8 cellular contexts compared by ENCODE assay signal in genomic region chr16:30063893-30064745, GRCh38.
DNase-seq lines count a peak whose midpoint lies in the region; ATAC-seq and TF ChIP-seq lines count a peak whose summit lies in the region.

No MANE protein-coding gene starts in this region.

- H3F3A ChIP-seq in OCI-LY1 (ENCODE audit: insufficient read depth, low read length), result no peaks in the 10 kb centered on the region

- H3K4me1 Mint-ChIP-seq in nephron progenitor cell, result peaks cover 58% of the 10 kb centered on the region

- peaks cover 13% of the 10 kb centered on the region for H3K79me2 ChIP-seq in OCI-LY1 (ENCODE audit: insufficient read depth, low read length)

- H3K36me3 ChIP-seq in OCI-LY1 (ENCODE audit: insufficient read depth, low read length) (peaks cover 34% of the 10 kb centered on the region), stomach smooth muscle (ENCODE audit: control insufficient read depth in 2 of 2, insufficient read depth in 2 of 2, low read length in 2 of 2) (peaks cover 18 to 21% of the 10 kb centered on the region in 2 donors)

- H3K9me3 Mint-ChIP-seq in nephron progenitor cell, result no peaks in the 10 kb centered on the region

- no peak overlapping the region for H2AFZ ChIP-seq in OCI-LY1 (ENCODE audit: low read length)

- peak; percentile 60 for TF ChIP-seq CTCF in OCI-LY1 (IDR thresholded peaks at IDR 0.05; ENCODE audit: low read length)
- TF ChIP-seq CTCF in fibroblast of mammary gland (conservative IDR thresholded peaks at IDR 0.05; ENCODE audit: control insufficient read depth, insufficient read depth, low read depth, low read length), result no peak
- TF ChIP-seq CTCF in nephron progenitor cell (IDR thresholded peaks at IDR 0.05), result no peak

- no peaks in the 10 kb centered on the region for H3K27me3 Mint-ChIP-seq in nephron progenitor cell (ENCODE audit: low read depth, poor library complexity)

- ATAC-seq in HG03432 (IDR thresholded peaks at IDR 0.05; ENCODE audit: unreplicated experiment) (peak; percentile 26), GM19452 (IDR thresholded peaks at IDR 0.05; ENCODE audit: unreplicated experiment) (no peak)

- peak overlapping the region; percentile 90 for H3K27ac ChIP-seq in OCI-LY1 (ENCODE audit: low read depth, low read length, poor library complexity, severe bottlenecking)
- H3K27ac ChIP-seq in stomach smooth muscle (ENCODE audit: low read length), result peak overlapping the region; percentile 99

- peak overlapping the region; percentile 82 for H3K4me2 ChIP-seq in OCI-LY1 (ENCODE audit: low read length)

- H3K4me3 ChIP-seq in OCI-LY1 (ENCODE audit: low read depth, low read length, poor library complexity, severe bottlenecking), result peak overlapping the region; percentile 78
- H3K4me3 ChIP-seq in fibroblast of mammary gland (ENCODE audit: control insufficient read depth, low read depth, low read length), result peak overlapping the region; percentile 43
- H3K4me3 ChIP-seq in stomach smooth muscle (ENCODE audit: low read length in 2 of 2), result peak overlapping the region; percentile 86 to 97

- DNase-seq in GM03348 (ENCODE audit: low spot score), result peak; percentile 61
- peak; percentile 49 for DNase-seq in activated T-helper 1 cell treated with Interleukin-2 at 50 U/mL for 16 hours (ENCODE audit: low read depth)
- peak; percentile 41 for DNase-seq in fibroblast of mammary gland (ENCODE audit: low read depth)
- peak; percentile 61 for DNase-seq in nephron progenitor cell

- H3K27me3 ChIP-seq in OCI-LY1 (ENCODE audit: insufficient read depth, low read length) (no peaks in the 10 kb centered on the region), stomach smooth muscle (ENCODE audit: control insufficient read depth in 1 of 2, insufficient read depth in 2 of 2, low read length in 2 of 2) (no peaks in the 10 kb centered on the region)

- H3K4me1 ChIP-seq in OCI-LY1 (ENCODE audit: insufficient read depth, low read length, severe bottlenecking) (peaks cover 41% of the 10 kb centered on the region), stomach smooth muscle (ENCODE audit: control insufficient read depth, insufficient read depth, low read length) (peaks cover 63% of the 10 kb centered on the region)

- no peaks in the 10 kb centered on the region for H3K9me2 ChIP-seq in OCI-LY1 (ENCODE audit: low read depth, low read length)

- peak overlapping the region; percentile 96 for H3K4me3 Mint-ChIP-seq in nephron progenitor cell

- H3K36me3 Mint-ChIP-seq in nephron progenitor cell (ENCODE audit: low read depth), result peaks cover 25% of the 10 kb centered on the region

- H4K20me1 ChIP-seq in OCI-LY1 (ENCODE audit: insufficient read depth, low read length), result no peaks in the 10 kb centered on the region

- H3K27ac Mint-ChIP-seq in nephron progenitor cell, result peak overlapping the region; percentile 99

- no peaks in the 10 kb centered on the region for H3K9me3 ChIP-seq in OCI-LY1 (ENCODE audit: low read length)
- no peaks in the 10 kb centered on the region for H3K9me3 ChIP-seq in stomach smooth muscle (ENCODE audit: control insufficient read depth in 2 of 2, low read length in 2 of 2)

- H3K9ac ChIP-seq in OCI-LY1 (ENCODE audit: low read length) (peak overlapping the region; percentile 94), stomach smooth muscle (ENCODE audit: low read length in 2 of 2) (peak overlapping the region; percentile 94 to 98)
